In the genomic region with DNA sequence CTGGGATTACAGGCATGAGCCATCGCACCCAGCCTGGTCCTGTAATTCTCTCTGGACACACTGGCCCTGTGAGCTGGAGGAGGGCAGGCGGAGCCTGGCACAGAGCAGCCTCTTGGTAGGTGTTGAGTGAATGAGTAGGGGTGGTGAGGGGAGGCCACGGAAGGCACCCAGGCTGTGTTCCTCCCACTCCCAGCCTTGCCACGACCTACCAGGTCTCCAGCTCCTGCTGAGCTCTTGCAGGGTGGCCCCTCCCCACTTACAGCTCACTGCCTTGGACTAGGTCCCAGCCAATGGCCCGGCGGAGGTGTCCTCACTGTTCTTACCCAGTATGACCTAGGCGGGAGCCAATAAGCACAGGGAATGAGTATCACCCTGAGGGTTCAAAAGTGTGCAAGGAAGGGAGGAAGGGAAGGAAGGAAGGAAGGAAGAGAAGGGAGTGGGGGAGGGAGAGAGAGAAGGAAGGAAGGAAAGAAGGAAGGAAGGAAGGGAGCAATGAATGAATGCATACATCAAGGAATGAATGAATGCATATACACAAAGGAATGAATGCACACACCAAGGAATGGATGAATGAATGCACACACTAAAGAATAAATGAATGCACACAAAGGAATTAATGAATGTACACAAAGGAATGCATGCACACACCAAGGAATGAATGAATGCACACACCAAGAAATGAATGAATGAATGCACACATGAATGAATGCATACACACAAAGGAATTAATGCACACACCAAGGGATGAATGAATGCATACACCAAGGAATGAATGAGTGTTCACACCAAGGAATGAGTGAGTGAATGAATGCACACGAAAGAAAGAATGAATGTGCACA, we compare ENCODE assay signal across 2 cellular contexts.
TF ChIP-seq lines count a peak whose summit lies in the region.

No MANE protein-coding gene starts in this region.

TF ChIP-seq in HepG2, 621 proteins besides CTCF, POLR2A, EP300 and RAD21 (continues in another document):
- TF ChIP-seq PHF5A (CRISPR knock-in tag; IDR thresholded peaks at IDR 0.05; ENCODE audit: low read depth, unreplicated experiment) = no peak
- TF ChIP-seq ZNF33B (CRISPR knock-in tag; IDR thresholded peaks at IDR 0.05) = no peak
- TF ChIP-seq NCOA1 (CRISPR knock-in tag; IDR thresholded peaks at IDR 0.05) = no peak
- peak; percentile 44 for TF ChIP-seq RBM22 (optimal IDR thresholded peaks at IDR 0.05; ENCODE audit: low read length)
- no peak for TF ChIP-seq AHR (CRISPR knock-in tag; IDR thresholded peaks at IDR 0.05)
- TF ChIP-seq PHF20 (CRISPR knock-in tag; IDR thresholded peaks at IDR 0.05) = no peak
- no peak for TF ChIP-seq FOXO1 (CRISPR knock-in tag; IDR thresholded peaks at IDR 0.05)
- TF ChIP-seq KDM1A (CRISPR knock-in tag; IDR thresholded peaks at IDR 0.05) = no peak
- TF ChIP-seq SNAPC2 (CRISPR knock-in tag; IDR thresholded peaks at IDR 0.05) = no peak
- TF ChIP-seq, protein P1, sequence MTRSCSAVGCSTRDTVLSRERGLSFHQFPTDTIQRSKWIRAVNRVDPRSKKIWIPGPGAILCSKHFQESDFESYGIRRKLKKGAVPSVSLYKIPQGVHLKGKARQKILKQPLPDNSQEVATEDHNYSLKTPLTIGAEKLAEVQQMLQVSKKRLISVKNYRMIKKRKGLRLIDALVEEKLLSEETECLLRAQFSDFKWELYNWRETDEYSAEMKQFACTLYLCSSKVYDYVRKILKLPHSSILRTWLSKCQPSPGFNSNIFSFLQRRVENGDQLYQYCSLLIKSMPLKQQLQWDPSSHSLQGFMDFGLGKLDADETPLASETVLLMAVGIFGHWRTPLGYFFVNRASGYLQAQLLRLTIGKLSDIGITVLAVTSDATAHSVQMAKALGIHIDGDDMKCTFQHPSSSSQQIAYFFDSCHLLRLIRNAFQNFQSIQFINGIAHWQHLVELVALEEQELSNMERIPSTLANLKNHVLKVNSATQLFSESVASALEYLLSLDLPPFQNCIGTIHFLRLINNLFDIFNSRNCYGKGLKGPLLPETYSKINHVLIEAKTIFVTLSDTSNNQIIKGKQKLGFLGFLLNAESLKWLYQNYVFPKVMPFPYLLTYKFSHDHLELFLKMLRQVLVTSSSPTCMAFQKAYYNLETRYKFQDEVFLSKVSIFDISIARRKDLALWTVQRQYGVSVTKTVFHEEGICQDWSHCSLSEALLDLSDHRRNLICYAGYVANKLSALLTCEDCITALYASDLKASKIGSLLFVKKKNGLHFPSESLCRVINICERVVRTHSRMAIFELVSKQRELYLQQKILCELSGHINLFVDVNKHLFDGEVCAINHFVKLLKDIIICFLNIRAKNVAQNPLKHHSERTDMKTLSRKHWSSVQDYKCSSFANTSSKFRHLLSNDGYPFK (CRISPR knock-in tag; IDR thresholded peaks at IDR 0.05; ENCODE audit: borderline replicate concordance) = no peak
- TF ChIP-seq CC2D1A (CRISPR knock-in tag; IDR thresholded peaks at IDR 0.05) = no peak
- TF ChIP-seq ZNF24 (IDR thresholded peaks at IDR 0.05) = peak; percentile 94
- TF ChIP-seq ZBTB7B (CRISPR knock-in tag; IDR thresholded peaks at IDR 0.05) = no peak
- no peak for TF ChIP-seq NFYC (CRISPR knock-in tag; IDR thresholded peaks at IDR 0.05)
- TF ChIP-seq, protein P2, sequence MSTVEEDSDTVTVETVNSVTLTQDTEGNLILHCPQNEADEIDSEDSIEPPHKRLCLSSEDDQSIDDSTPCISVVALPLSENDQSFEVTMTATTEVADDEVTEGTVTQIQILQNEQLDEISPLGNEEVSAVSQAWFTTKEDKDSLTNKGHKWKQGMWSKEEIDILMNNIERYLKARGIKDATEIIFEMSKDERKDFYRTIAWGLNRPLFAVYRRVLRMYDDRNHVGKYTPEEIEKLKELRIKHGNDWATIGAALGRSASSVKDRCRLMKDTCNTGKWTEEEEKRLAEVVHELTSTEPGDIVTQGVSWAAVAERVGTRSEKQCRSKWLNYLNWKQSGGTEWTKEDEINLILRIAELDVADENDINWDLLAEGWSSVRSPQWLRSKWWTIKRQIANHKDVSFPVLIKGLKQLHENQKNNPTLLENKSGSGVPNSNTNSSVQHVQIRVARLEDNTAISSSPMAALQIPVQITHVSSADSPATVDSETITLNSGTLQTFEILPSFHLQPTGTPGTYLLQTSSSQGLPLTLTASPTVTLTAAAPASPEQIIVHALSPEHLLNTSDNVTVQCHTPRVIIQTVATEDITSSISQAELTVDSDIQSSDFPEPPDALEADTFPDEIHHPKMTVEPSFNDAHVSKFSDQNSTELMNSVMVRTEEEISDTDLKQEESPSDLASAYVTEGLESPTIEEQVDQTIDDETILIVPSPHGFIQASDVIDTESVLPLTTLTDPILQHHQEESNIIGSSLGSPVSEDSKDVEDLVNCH (CRISPR knock-in tag; IDR thresholded peaks at IDR 0.05) = no peak
- TF ChIP-seq, protein P3, sequence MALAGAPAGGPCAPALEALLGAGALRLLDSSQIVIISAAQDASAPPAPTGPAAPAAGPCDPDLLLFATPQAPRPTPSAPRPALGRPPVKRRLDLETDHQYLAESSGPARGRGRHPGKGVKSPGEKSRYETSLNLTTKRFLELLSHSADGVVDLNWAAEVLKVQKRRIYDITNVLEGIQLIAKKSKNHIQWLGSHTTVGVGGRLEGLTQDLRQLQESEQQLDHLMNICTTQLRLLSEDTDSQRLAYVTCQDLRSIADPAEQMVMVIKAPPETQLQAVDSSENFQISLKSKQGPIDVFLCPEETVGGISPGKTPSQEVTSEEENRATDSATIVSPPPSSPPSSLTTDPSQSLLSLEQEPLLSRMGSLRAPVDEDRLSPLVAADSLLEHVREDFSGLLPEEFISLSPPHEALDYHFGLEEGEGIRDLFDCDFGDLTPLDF (CRISPR knock-in tag; IDR thresholded peaks at IDR 0.05) = no peak
- TF ChIP-seq ZNF605 (CRISPR knock-in tag; IDR thresholded peaks at IDR 0.05) = no peak
- TF ChIP-seq ZBTB38 (CRISPR knock-in tag; IDR thresholded peaks at IDR 0.05) = no peak
- TF ChIP-seq RXRA (CRISPR knock-in tag; IDR thresholded peaks at IDR 0.05) = no peak
- TF ChIP-seq, protein P4, sequence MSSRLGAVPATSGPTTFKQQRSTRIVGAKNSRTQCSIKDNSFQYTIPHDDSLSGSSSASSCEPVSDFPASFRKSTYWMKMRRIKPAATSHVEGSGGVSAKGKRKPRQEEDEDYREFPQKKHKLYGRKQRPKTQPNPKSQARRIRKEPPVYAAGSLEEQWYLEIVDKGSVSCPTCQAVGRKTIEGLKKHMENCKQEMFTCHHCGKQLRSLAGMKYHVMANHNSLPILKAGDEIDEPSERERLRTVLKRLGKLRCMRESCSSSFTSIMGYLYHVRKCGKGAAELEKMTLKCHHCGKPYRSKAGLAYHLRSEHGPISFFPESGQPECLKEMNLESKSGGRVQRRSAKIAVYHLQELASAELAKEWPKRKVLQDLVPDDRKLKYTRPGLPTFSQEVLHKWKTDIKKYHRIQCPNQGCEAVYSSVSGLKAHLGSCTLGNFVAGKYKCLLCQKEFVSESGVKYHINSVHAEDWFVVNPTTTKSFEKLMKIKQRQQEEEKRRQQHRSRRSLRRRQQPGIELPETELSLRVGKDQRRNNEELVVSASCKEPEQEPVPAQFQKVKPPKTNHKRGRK (CRISPR knock-in tag; IDR thresholded peaks at IDR 0.05) = 0 out of 2 replicates have a peak, but pooled peaks have one; percentile 50
- TF ChIP-seq, protein P5, sequence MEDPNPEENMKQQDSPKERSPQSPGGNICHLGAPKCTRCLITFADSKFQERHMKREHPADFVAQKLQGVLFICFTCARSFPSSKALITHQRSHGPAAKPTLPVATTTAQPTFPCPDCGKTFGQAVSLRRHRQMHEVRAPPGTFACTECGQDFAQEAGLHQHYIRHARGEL (CRISPR knock-in tag; IDR thresholded peaks at IDR 0.05) = no peak
- no peak for TF ChIP-seq KDM5B (CRISPR knock-in tag; IDR thresholded peaks at IDR 0.05; ENCODE audit: borderline replicate concordance)
- no peak for TF ChIP-seq ZFP41 (CRISPR knock-in tag; IDR thresholded peaks at IDR 0.05; ENCODE audit: borderline replicate concordance)

TF ChIP-seq in WTC11, 78 proteins besides CTCF, POLR2A, EP300 and RAD21 (continues in another document):
- TF ChIP-seq PRRX2 (CRISPR knock-in tag; IDR thresholded peaks at IDR 0.05) (no peak), ZNF219 (CRISPR knock-in tag; IDR thresholded peaks at IDR 0.05; ENCODE audit: borderline replicate concordance) (no peak), SP1 (CRISPR knock-in tag; conservative IDR thresholded peaks at IDR 0.05) (no peak), FOXP1 (CRISPR knock-in tag; IDR thresholded peaks at IDR 0.05; ENCODE audit: borderline replicate concordance) (no peak), NFYB (CRISPR knock-in tag; conservative IDR thresholded peaks at IDR 0.05; ENCODE audit: low read depth) (no peak), TEAD1 (CRISPR knock-in tag; IDR thresholded peaks at IDR 0.05) (no peak), ZNF317 (CRISPR knock-in tag; IDR thresholded peaks at IDR 0.05; ENCODE audit: borderline replicate concordance, low read depth) (no peak)
- TF ChIP-seq, protein P6, sequence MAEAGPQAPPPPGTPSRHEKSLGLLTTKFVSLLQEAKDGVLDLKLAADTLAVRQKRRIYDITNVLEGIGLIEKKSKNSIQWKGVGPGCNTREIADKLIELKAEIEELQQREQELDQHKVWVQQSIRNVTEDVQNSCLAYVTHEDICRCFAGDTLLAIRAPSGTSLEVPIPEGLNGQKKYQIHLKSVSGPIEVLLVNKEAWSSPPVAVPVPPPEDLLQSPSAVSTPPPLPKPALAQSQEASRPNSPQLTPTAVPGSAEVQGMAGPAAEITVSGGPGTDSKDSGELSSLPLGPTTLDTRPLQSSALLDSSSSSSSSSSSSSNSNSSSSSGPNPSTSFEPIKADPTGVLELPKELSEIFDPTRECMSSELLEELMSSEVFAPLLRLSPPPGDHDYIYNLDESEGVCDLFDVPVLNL (CRISPR knock-in tag; IDR thresholded peaks at IDR 0.05; ENCODE audit: borderline replicate concordance, low read depth) = no peak
- TF ChIP-seq, protein P7, sequence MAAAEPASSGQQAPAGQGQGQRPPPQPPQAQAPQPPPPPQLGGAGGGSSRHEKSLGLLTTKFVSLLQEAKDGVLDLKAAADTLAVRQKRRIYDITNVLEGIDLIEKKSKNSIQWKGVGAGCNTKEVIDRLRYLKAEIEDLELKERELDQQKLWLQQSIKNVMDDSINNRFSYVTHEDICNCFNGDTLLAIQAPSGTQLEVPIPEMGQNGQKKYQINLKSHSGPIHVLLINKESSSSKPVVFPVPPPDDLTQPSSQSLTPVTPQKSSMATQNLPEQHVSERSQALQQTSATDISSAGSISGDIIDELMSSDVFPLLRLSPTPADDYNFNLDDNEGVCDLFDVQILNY (CRISPR knock-in tag; IDR thresholded peaks at IDR 0.05) = no peak
- TF ChIP-seq, protein P8, sequence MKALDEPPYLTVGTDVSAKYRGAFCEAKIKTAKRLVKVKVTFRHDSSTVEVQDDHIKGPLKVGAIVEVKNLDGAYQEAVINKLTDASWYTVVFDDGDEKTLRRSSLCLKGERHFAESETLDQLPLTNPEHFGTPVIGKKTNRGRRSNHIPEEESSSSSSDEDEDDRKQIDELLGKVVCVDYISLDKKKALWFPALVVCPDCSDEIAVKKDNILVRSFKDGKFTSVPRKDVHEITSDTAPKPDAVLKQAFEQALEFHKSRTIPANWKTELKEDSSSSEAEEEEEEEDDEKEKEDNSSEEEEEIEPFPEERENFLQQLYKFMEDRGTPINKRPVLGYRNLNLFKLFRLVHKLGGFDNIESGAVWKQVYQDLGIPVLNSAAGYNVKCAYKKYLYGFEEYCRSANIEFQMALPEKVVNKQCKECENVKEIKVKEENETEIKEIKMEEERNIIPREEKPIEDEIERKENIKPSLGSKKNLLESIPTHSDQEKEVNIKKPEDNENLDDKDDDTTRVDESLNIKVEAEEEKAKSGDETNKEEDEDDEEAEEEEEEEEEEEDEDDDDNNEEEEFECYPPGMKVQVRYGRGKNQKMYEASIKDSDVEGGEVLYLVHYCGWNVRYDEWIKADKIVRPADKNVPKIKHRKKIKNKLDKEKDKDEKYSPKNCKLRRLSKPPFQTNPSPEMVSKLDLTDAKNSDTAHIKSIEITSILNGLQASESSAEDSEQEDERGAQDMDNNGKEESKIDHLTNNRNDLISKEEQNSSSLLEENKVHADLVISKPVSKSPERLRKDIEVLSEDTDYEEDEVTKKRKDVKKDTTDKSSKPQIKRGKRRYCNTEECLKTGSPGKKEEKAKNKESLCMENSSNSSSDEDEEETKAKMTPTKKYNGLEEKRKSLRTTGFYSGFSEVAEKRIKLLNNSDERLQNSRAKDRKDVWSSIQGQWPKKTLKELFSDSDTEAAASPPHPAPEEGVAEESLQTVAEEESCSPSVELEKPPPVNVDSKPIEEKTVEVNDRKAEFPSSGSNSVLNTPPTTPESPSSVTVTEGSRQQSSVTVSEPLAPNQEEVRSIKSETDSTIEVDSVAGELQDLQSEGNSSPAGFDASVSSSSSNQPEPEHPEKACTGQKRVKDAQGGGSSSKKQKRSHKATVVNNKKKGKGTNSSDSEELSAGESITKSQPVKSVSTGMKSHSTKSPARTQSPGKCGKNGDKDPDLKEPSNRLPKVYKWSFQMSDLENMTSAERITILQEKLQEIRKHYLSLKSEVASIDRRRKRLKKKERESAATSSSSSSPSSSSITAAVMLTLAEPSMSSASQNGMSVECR (CRISPR knock-in tag; IDR thresholded peaks at IDR 0.05; ENCODE audit: borderline replicate concordance) = no peak
- TF ChIP-seq, protein P9, sequence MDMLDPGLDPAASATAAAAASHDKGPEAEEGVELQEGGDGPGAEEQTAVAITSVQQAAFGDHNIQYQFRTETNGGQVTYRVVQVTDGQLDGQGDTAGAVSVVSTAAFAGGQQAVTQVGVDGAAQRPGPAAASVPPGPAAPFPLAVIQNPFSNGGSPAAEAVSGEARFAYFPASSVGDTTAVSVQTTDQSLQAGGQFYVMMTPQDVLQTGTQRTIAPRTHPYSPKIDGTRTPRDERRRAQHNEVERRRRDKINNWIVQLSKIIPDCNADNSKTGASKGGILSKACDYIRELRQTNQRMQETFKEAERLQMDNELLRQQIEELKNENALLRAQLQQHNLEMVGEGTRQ (CRISPR knock-in tag; IDR thresholded peaks at IDR 0.05) = no peak
- TF ChIP-seq, protein P10, sequence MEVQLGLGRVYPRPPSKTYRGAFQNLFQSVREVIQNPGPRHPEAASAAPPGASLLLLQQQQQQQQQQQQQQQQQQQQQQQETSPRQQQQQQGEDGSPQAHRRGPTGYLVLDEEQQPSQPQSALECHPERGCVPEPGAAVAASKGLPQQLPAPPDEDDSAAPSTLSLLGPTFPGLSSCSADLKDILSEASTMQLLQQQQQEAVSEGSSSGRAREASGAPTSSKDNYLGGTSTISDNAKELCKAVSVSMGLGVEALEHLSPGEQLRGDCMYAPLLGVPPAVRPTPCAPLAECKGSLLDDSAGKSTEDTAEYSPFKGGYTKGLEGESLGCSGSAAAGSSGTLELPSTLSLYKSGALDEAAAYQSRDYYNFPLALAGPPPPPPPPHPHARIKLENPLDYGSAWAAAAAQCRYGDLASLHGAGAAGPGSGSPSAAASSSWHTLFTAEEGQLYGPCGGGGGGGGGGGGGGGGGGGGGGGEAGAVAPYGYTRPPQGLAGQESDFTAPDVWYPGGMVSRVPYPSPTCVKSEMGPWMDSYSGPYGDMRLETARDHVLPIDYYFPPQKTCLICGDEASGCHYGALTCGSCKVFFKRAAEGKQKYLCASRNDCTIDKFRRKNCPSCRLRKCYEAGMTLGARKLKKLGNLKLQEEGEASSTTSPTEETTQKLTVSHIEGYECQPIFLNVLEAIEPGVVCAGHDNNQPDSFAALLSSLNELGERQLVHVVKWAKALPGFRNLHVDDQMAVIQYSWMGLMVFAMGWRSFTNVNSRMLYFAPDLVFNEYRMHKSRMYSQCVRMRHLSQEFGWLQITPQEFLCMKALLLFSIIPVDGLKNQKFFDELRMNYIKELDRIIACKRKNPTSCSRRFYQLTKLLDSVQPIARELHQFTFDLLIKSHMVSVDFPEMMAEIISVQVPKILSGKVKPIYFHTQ (CRISPR knock-in tag; IDR thresholded peaks at IDR 0.05) = no peak
